In genomic region chrX:132631579-132632232, GRCh38 we compare ENCODE assay signal across 8 cellular contexts.
A peak's percentile ranks its signal among the peaks of the same experiment; 100 is the strongest.
DNase-seq lines count a peak whose midpoint lies in the region; ATAC-seq and TF ChIP-seq lines count a peak whose summit lies in the region.

No MANE protein-coding gene starts in this region.

- H3K9me3 ChIP-seq in upper lobe of right lung = no peaks in the 10 kb centered on the region

- CTCF ChIA-PET in activated B cell treated with CpG ODN at 0.5 μM for 24 hours (lab: Charles Lee) = interaction anchor here (0.6 to 2.2 kb wide), 15 partner anchors 9 to 1574 kb away, joined by 3 to 14 read pairs (median 4); partner anchors contain the start of gene RAP2C

- ATAC-seq in activated B cell treated with CpG ODN at 0.5 μM for 24 hours (ENCODE audit: low read depth) (peak; percentile 34), upper lobe of right lung (peak; percentile 52)

- DNase-seq in AG08395 (ENCODE audit: low spot score) = peak; percentile 57
- DNase-seq in activated B cell treated with CpG ODN at 0.5 μM for 24 hours = no peak
- DNase-seq in immature natural killer cell = peak; percentile 9 to 38 (median 31)
- DNase-seq in upper lobe of right lung = no peak
- no peak for DNase-seq in NCI-H2029 (lab: John Stamatoyannopoulos, UW)
- DNase-seq in T-helper 2 cell treated with Interferon-gamma antibody and Interleukin-4, amounts not matched to agents 5 μg/mL and 100 μg/mL, for 36 hours (ENCODE audit: low spot score) = no peak

- H3K9me3 Mint-ChIP-seq in activated B cell treated with CpG ODN at 0.5 μM for 24 hours (no peaks in the 10 kb centered on the region), immature natural killer cell (no peaks in the 10 kb centered on the region)
- no peaks in the 10 kb centered on the region for H3K9me3 Mint-ChIP-seq in T-helper 2 cell treated with Interferon-gamma antibody and Interleukin-4, amounts not matched to agents 5 μg/mL and 100 μg/mL, for 36 hours

- POLR2A ChIA-PET in activated B cell treated with CpG ODN at 0.5 μM for 24 hours (lab: Charles Lee) = interaction anchor here (0.7 kb wide), 1 partner anchor 381 kb away, joined by 3 read pairs; no protein-coding TSS in a partner anchor

- H3K36me3 Mint-ChIP-seq in activated B cell treated with CpG ODN at 0.5 μM for 24 hours (ENCODE audit: low read depth) (no peaks in the 10 kb centered on the region), immature natural killer cell (no peaks in the 10 kb centered on the region)
- H3K36me3 Mint-ChIP-seq in T-helper 2 cell treated with Interferon-gamma antibody and Interleukin-4, amounts not matched to agents 5 μg/mL and 100 μg/mL, for 36 hours (ENCODE audit: low read depth) = no peaks in the 10 kb centered on the region

- no peak overlapping the region for H3K4me3 ChIP-seq in upper lobe of right lung

- no peak overlapping the region for H3K4me3 Mint-ChIP-seq in activated B cell treated with CpG ODN at 0.5 μM for 24 hours
- H3K4me3 Mint-ChIP-seq in immature natural killer cell = no peak overlapping the region
- no peak overlapping the region for H3K4me3 Mint-ChIP-seq in T-helper 2 cell treated with Interferon-gamma antibody and Interleukin-4, amounts not matched to agents 5 μg/mL and 100 μg/mL, for 36 hours

- TF ChIP-seq RAD21 in Ishikawa (IDR thresholded peaks at IDR 0.05; ENCODE audit: low read depth) = peak; percentile 41

- H3K4me1 ChIP-seq in upper lobe of right lung = no peaks in the 10 kb centered on the region

- intact Hi-C loops in activated B cell treated with CpG ODN at 0.5 μM for 24 hours (cut with micrococcal nuclease) (loop anchor here (1.0 kb wide), 4 partner anchors 338 to 790 kb away; no protein-coding TSS in a partner anchor), upper lobe of right lung (cut with DNase I) (no loop called here)

- TF ChIP-seq CTCF in GM12873 (IDR thresholded peaks at IDR 0.05; ENCODE audit: insufficient read depth, low read depth, low read length, missing control alignments) (peak; percentile 64), activated B cell treated with CpG ODN at 0.5 μM for 24 hours (IDR thresholded peaks at IDR 0.05) (no peak), upper lobe of right lung (IDR thresholded peaks at IDR 0.05) (peak; percentile 40)

- H3K27ac ChIP-seq in upper lobe of right lung = no peak overlapping the region

- H3K36me3 ChIP-seq in upper lobe of right lung = no peaks in the 10 kb centered on the region

- H3K27ac Mint-ChIP-seq in activated B cell treated with CpG ODN at 0.5 μM for 24 hours (no peak overlapping the region), immature natural killer cell (no peak overlapping the region)
- H3K27ac Mint-ChIP-seq in T-helper 2 cell treated with Interferon-gamma antibody and Interleukin-4, amounts not matched to agents 5 μg/mL and 100 μg/mL, for 36 hours = no peak overlapping the region

- H3K27me3 ChIP-seq in upper lobe of right lung = no peaks in the 10 kb centered on the region

- H3K27me3 Mint-ChIP-seq in activated B cell treated with CpG ODN at 0.5 μM for 24 hours (no peaks in the 10 kb centered on the region), immature natural killer cell (ENCODE audit: low read depth in 3 of 3) (peaks cover 3 to 5% (median 3%) of the 10 kb centered on the region in 3 donors)
- H3K27me3 Mint-ChIP-seq in T-helper 2 cell treated with Interferon-gamma antibody and Interleukin-4, amounts not matched to agents 5 μg/mL and 100 μg/mL, for 36 hours (ENCODE audit: low read depth) = no peaks in the 10 kb centered on the region

- no peaks in the 10 kb centered on the region for H3K4me1 Mint-ChIP-seq in activated B cell treated with CpG ODN at 0.5 μM for 24 hours
- no peaks in the 10 kb centered on the region for H3K4me1 Mint-ChIP-seq in immature natural killer cell
- no peaks in the 10 kb centered on the region for H3K4me1 Mint-ChIP-seq in T-helper 2 cell treated with Interferon-gamma antibody and Interleukin-4, amounts not matched to agents 5 μg/mL and 100 μg/mL, for 36 hours (ENCODE audit: low read depth)

- no peak for TF ChIP-seq EP300 in Ishikawa (IDR thresholded peaks at IDR 0.05; ENCODE audit: borderline replicate concordance)

TF ChIP-seq in Ishikawa, 13 proteins besides CTCF, POLR2A, EP300 and RAD21:
- TF ChIP-seq CREB1 (IDR thresholded peaks at IDR 0.05; ENCODE audit: low read depth) = no peak
- no peak for TF ChIP-seq REST (IDR thresholded peaks at IDR 0.05; ENCODE audit: low read depth)
- no peak for TF ChIP-seq TCF12 (IDR thresholded peaks at IDR 0.05; ENCODE audit: low read depth)
- no peak for TF ChIP-seq CEBPB (IDR thresholded peaks at IDR 0.05)
- no peak for TF ChIP-seq TAF1 (IDR thresholded peaks at IDR 0.05; ENCODE audit: low read depth)
- TF ChIP-seq USF1 (IDR thresholded peaks at IDR 0.05) = no peak
- TF ChIP-seq FOXM1 (IDR thresholded peaks at IDR 0.05; ENCODE audit: borderline replicate concordance, low read depth) = no peak
- no peak for TF ChIP-seq MAX (IDR thresholded peaks at IDR 0.05)
- no peak for TF ChIP-seq YY1 (IDR thresholded peaks at IDR 0.05; ENCODE audit: low read depth)
- no peak for TF ChIP-seq NFIC (IDR thresholded peaks at IDR 0.05)
- TF ChIP-seq EGR1 (IDR thresholded peaks at IDR 0.05) = no peak
- TF ChIP-seq ZBTB7A (IDR thresholded peaks at IDR 0.05; ENCODE audit: low read depth) = no peak
- TF ChIP-seq TEAD4 (IDR thresholded peaks at IDR 0.05) = no peak

Comparison
In these comparisons a context has a peak if more than half of its experiments do, and no peak if none do; other contexts are left out.
1. DNase-seq: peak in AG08395 (single experiment) and immature natural killer cell (3 of 3); none in activated B cell treated with CpG ODN at 0.5 μM for 24 hours (single experiment), upper lobe of right lung (single experiment), NCI-H2029 (single experiment) and T-helper 2 cell treated with Interferon-gamma antibody and Interleukin-4, amounts not matched to agents 5 μg/mL and 100 μg/mL, for 36 hours (single experiment).